20 cellular contexts compared by ENCODE assay signal in genomic region chr7:112072541-112073245, GRCh38.
A peak's percentile ranks its signal among the peaks of the same experiment; 100 is the strongest.
DNase-seq lines count a peak whose midpoint lies in the region; ATAC-seq, FAIRE-seq and TF ChIP-seq lines count a peak whose summit lies in the region.
"Had no signal": no experiment of that assay in that cellular context is flagged by ENCODE, and none has a peak within 500 bp of the region (broad histone marks: within the 10 kb centered on the region; RNA-seq: fewer than 3 reads in every experiment).

No MANE protein-coding gene starts in this region.

- no peak for TF ChIP-seq RAD21 in HepG2 (CRISPR knock-in tag; IDR thresholded peaks at IDR 0.05)

- no peak overlapping the region for H3K4me2 ChIP-seq in HepG2 (ENCODE audit: low read depth, low read length)
- H3K4me2 ChIP-seq: PC-9 had no signal

- TF ChIP-seq EP300 in HepG2 (IDR thresholded peaks at IDR 0.05; ENCODE audit: low read depth in 2 of 2, low read length in 2 of 2) (no peak), HepG2 (CRISPR knock-in tag; IDR thresholded peaks at IDR 0.05; ENCODE audit: borderline replicate concordance) (no peak)

- no peak overlapping the region for H3K4me3 ChIP-seq in HepG2 (replicated peaks in 1 of 3; ENCODE audit: insufficient read depth in 1 of 3, low read depth in 2 of 3, low read length in 3 of 3)
- no peak overlapping the region for H3K4me3 ChIP-seq in naive thymus-derived CD4-positive, alpha-beta T cell (ENCODE audit: low read length)
- H3K4me3 ChIP-seq: GM12878, PC-9 had no signal

- peaks cover 25% of the 10 kb centered on the region for H3K4me1 ChIP-seq in HepG2 (ENCODE audit: insufficient read depth, low read length)
- no peaks in the 10 kb centered on the region for H3K4me1 ChIP-seq in naive thymus-derived CD4-positive, alpha-beta T cell (ENCODE audit: control insufficient read depth in 2 of 2, insufficient read depth in 2 of 2, low read length in 2 of 2)

- peaks cover 0 to 36% (median 21%) of the 10 kb centered on the region in 5 donors for H3K27me3 Mint-ChIP-seq in naive thymus-derived CD4-positive, alpha-beta T cell

- no peaks in the 10 kb centered on the region for H3K4me1 Mint-ChIP-seq in naive thymus-derived CD4-positive, alpha-beta T cell
- H3K4me1 Mint-ChIP-seq: B cell; CD4-positive, alpha-beta memory T cell had no signal

- H3K27ac ChIP-seq in C4-2B (peak overlapping the region; percentile 16; the same call in 1 of the 2 replicates), RWPE1 (peak overlapping the region; percentile 29; the same call in 1 of the 2 replicates), HepG2 (ENCODE audit: extremely low read length, insufficient read depth, low read length) (no peak overlapping the region)
- H3K27ac ChIP-seq in naive thymus-derived CD4-positive, alpha-beta T cell (ENCODE audit: low read depth, low read length): no peak overlapping the region
- H3K27ac ChIP-seq: PC-9 had no signal

- H3K9me3 ChIP-seq in HepG2 (ENCODE audit: low read length): peaks cover 15% of the 10 kb centered on the region
- no peaks in the 10 kb centered on the region for H3K9me3 ChIP-seq in naive thymus-derived CD4-positive, alpha-beta T cell (ENCODE audit: control insufficient read depth in 2 of 3, low read length in 3 of 3)

- TF ChIP-seq CTCF in C4-2B (conservative IDR thresholded peaks at IDR 0.05): no peak
- no peak for TF ChIP-seq CTCF in RWPE1 (conservative IDR thresholded peaks at IDR 0.05; ENCODE audit: low read depth)
- no peak for TF ChIP-seq CTCF in HepG2 (CRISPR knock-in tag; IDR thresholded peaks at IDR 0.05)

- POLR2A ChIA-PET in RWPE1 (lab: Yijun Ruan, JAX; ENCODE audit: low non-redundant PET): no interaction called here
- POLR2A ChIA-PET in HepG2 (lab: Yijun Ruan, JAX): no interaction called here
- POLR2A ChIA-PET in naive thymus-derived CD4-positive, alpha-beta T cell (lab: Charles Lee): no interaction called here

- 63% methylated on average over 1 of the region's 4 CpGs for WGBS in HepG2 (ENCODE audit: low lambda C conversion rate)

- H3K36me3 ChIP-seq in HepG2 (replicated peaks in 1 of 2; ENCODE audit: control insufficient read depth in 1 of 2, insufficient read depth in 2 of 2, low read length in 2 of 2): no peaks in the 10 kb centered on the region
- H3K36me3 ChIP-seq in naive thymus-derived CD4-positive, alpha-beta T cell (ENCODE audit: control insufficient read depth in 2 of 3, insufficient read depth in 3 of 3, low read length in 3 of 3): no peaks in the 10 kb centered on the region

- FAIRE-seq in HepG2 (lab: Jason Lieb, UNC): no peak
- FAIRE-seq: G401.6, GM12878 had no signal

- no peak for TF ChIP-seq POLR2A in HepG2 (IDR thresholded peaks at IDR 0.05; ENCODE audit: insufficient read depth in 1 of 2, low read depth in 2 of 2, low read length in 2 of 2)
- TF ChIP-seq POLR2A in GM18505 (IDR thresholded peaks at IDR 0.05; ENCODE audit: borderline replicate concordance, extremely low read depth, insufficient read depth, insufficient read length): no peak

- no peak overlapping the region for H2AFZ ChIP-seq in HepG2 (ENCODE audit: low read length)
- H2AFZ ChIP-seq: PC-9 had no signal

- H3K27ac Mint-ChIP-seq in naive thymus-derived CD4-positive, alpha-beta T cell: no peak overlapping the region
- H3K27ac Mint-ChIP-seq: B cell; CD4-positive, alpha-beta memory T cell had no signal

- peaks cover 0 to 3% (median 0%) of the 10 kb centered on the region in 11 donors for H3K9me3 Mint-ChIP-seq in naive thymus-derived CD4-positive, alpha-beta T cell
- H3K9me3 Mint-ChIP-seq: CD4-positive, alpha-beta memory T cell had no signal

- no peak overlapping the region for H3K9ac ChIP-seq in HepG2 (ENCODE audit: insufficient read depth, low read depth, low read length)

- DNase-seq in RWPE1 (ENCODE audit: low spot score): no peak
- no peak for DNase-seq in HepG2 (ENCODE audit: low spot score)
- no peak for DNase-seq in NCI-H2107 (lab: John Stamatoyannopoulos, UW)
- no peak for DNase-seq in naive thymus-derived CD4-positive, alpha-beta T cell
- DNase-seq in effector CD8-positive, alpha-beta T cell (lab: John Stamatoyannopoulos, UW): no peak
- DNase-seq: CD4-positive, alpha-beta memory T cell; DMS79 treated with DMSO at 0.1 percent for 48 hours; GOT3; Kasumi-1; NCI-H1417; NCI-H1930; NCI-H2171; NCI-H446; PC-9 had no signal

- intact Hi-C loops in HepG2 (cut with micrococcal nuclease; ENCODE audit: unreplicated experiment): no loop called here
- intact Hi-C loops in naive thymus-derived CD4-positive, alpha-beta T cell (cut with micrococcal nuclease): no loop called here

- ATAC-seq in GM19351 (IDR thresholded peaks at IDR 0.05; ENCODE audit: unreplicated experiment) (peak; percentile 42), HepG2 (no peak), GM18505 (IDR thresholded peaks at IDR 0.05; ENCODE audit: unreplicated experiment) (no peak)
- ATAC-seq in naive thymus-derived CD4-positive, alpha-beta T cell: no peak
- ATAC-seq: GM12878 had no signal

- no peak overlapping the region for H3K4me3 Mint-ChIP-seq in naive thymus-derived CD4-positive, alpha-beta T cell
- H3K4me3 Mint-ChIP-seq: B cell; CD4-positive, alpha-beta memory T cell had no signal

- H3K79me2 ChIP-seq in HepG2 (ENCODE audit: insufficient read depth, low read length): peaks cover 8% of the 10 kb centered on the region

- no peaks in the 10 kb centered on the region for H3K27me3 ChIP-seq in HepG2 (ENCODE audit: control insufficient read depth in 1 of 2, insufficient read depth in 2 of 2, low read length in 2 of 2)
- H3K27me3 ChIP-seq in naive thymus-derived CD4-positive, alpha-beta T cell (ENCODE audit: control insufficient read depth in 2 of 2, insufficient read depth in 2 of 2, low read length in 2 of 2): peaks cover 0 to 3% of the 10 kb centered on the region in 2 donors

- no peaks in the 10 kb centered on the region for H3K36me3 Mint-ChIP-seq in naive thymus-derived CD4-positive, alpha-beta T cell
- H3K36me3 Mint-ChIP-seq: CD4-positive, alpha-beta memory T cell had no signal

- no TSS peak for BruUV-seq in HepG2 (replicated peaks; lab: Mats Ljungman, UMichigan)

- H4K20me1 ChIP-seq in HepG2 (ENCODE audit: insufficient read depth, low read length): no peaks in the 10 kb centered on the region

- in situ Hi-C loops in HepG2 (cut with HindIII; ENCODE audit: extremely low pct_ligation_motif_present, low pct_unique_long_range_greater_than_20kb): no loop called here

- CTCF ChIA-PET in RWPE1 (lab: Yijun Ruan, JAX) (interaction anchor here (0.9 kb wide), 1 partner anchor 8 kb away, joined by 3 read pairs; no protein-coding TSS in a partner anchor), HepG2 (lab: Yijun Ruan, JAX; ENCODE audit: low intra/inter-chr PET ratio, low total read pairs) (no interaction called here)
- CTCF ChIA-PET in naive thymus-derived CD4-positive, alpha-beta T cell (lab: Charles Lee): no interaction called here

TF ChIP-seq in HepG2, 621 proteins besides CTCF, POLR2A, EP300 and RAD21:
- TF ChIP-seq HNF4A (CRISPR knock-in tag; IDR thresholded peaks at IDR 0.05): peak; percentile 20; the same call in 1 of the 2 replicates
- TF ChIP-seq ZNF484 (CRISPR knock-in tag; IDR thresholded peaks at IDR 0.05; ENCODE audit: borderline replicate concordance, low read depth): no peak
- TF ChIP-seq ATF2 (CRISPR knock-in tag; IDR thresholded peaks at IDR 0.05): no peak
- TF ChIP-seq TAF15 (IDR thresholded peaks at IDR 0.05; ENCODE audit: low read depth, low read length, poor library complexity, severe bottlenecking): no peak
- TF ChIP-seq NR2F1 (CRISPR knock-in tag; IDR thresholded peaks at IDR 0.05): 0 out of 4 replicates have a peak, but pooled peaks of 1 of the 2 experiments have one; percentile 45
- TF ChIP-seq NR2F6 (IDR thresholded peaks at IDR 0.05): peak; percentile 61
- TF ChIP-seq NR2F6 (CRISPR knock-in tag; IDR thresholded peaks at IDR 0.05): 0 out of 2 replicates have a peak, but pooled peaks have one; percentile 15
- TF ChIP-seq ZNF280B (CRISPR knock-in tag; IDR thresholded peaks at IDR 0.05; ENCODE audit: borderline replicate concordance): no peak
- TF ChIP-seq MIER3 (CRISPR knock-in tag; IDR thresholded peaks at IDR 0.05; ENCODE audit: borderline replicate concordance): no peak
- no peak for TF ChIP-seq ZNF512 (CRISPR knock-in tag; IDR thresholded peaks at IDR 0.05)
- peak; percentile 14; the same call in 1 of the 2 replicates for TF ChIP-seq SALL1 (CRISPR knock-in tag; IDR thresholded peaks at IDR 0.05)
- TF ChIP-seq ZNF256 (CRISPR knock-in tag; conservative IDR thresholded peaks at IDR 0.05): no peak

Comparison
In these comparisons a context has a peak if more than half of its experiments do, and no peak if none do; other contexts are left out.
1. H3K27ac ChIP-seq: peak in C4-2B (single experiment) and RWPE1 (single experiment); none in HepG2 (single experiment) and naive thymus-derived CD4-positive, alpha-beta T cell (single experiment).